In genomic region chr17:28812136-28812979, GRCh38 we compare ENCODE assay signal across 7 cellular contexts.
DNase-seq lines count a peak whose midpoint lies in the region; ATAC-seq and TF ChIP-seq lines count a peak whose summit lies in the region.

No MANE protein-coding gene starts in this region.

- no peak for TF ChIP-seq POLR2A in GM18505 (IDR thresholded peaks at IDR 0.05; ENCODE audit: borderline replicate concordance, extremely low read depth, insufficient read depth, insufficient read length)

- ATAC-seq in GM18505 (IDR thresholded peaks at IDR 0.05; ENCODE audit: unreplicated experiment) (peak; percentile 96), HG02970 (IDR thresholded peaks at IDR 0.05; ENCODE audit: low FRiP score, unreplicated experiment) (peak; percentile 92)

- peak; percentile 88 for DNase-seq in NCI-H187 treated with DMSO at 0.1 percent for 48 hours (lab: John Stamatoyannopoulos, UW)
- DNase-seq in T-helper 22 cell (ENCODE audit: low read depth), result peak; percentile 95
- peak; percentile 99 for DNase-seq in astrocyte of the hippocampus (ENCODE audit: low read depth, low spot score)
- DNase-seq in hippocampal formation (lab: John Stamatoyannopoulos, UW), result peak; percentile 96 to 98
- DNase-seq in retina, result peak; percentile 93

Comparison
In these comparisons a context has a peak if more than half of its experiments do, and no peak if none do; other contexts are left out.
1. Peak in every context shown above with its lines: DNase-seq and ATAC-seq.